In the genomic region with DNA sequence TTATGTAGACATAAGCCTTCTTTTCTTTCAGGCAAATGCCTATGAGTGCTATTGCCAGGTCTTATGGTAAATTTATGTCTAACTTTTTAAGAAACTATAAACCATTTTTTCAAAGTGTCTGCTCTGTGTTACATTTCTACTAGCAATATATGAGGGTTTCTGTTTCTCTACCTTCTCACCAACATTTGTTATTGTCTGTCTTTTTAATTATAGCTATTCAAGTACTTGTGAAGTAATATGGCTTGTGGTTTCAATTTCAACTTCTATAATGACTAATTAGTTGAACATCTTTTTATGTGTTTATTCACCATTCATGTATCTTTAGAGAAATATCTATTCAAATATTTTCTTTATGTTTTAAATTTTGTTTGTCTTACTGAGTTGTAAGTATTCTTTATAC, we compare ENCODE assay signal across 17 cellular contexts.
A peak's percentile ranks its signal among the peaks of the same experiment; 100 is the strongest.
DNase-seq lines count a peak whose midpoint lies in the region; ATAC-seq and TF ChIP-seq lines count a peak whose summit lies in the region.
"Had no signal": no experiment of that assay in that cellular context is flagged by ENCODE, and none has a peak within 500 bp of the region (broad histone marks: within the 10 kb centered on the region; RNA-seq: fewer than 3 reads in every experiment).

No MANE protein-coding gene starts in this region.

- DNase-seq in NOMO-1 treated with DMSO at 0.1 percent for 48 hours (lab: John Stamatoyannopoulos, UW; ENCODE audit: unreplicated experiment) (peak; percentile 72), NOMO-1 treated with dmso at 0.1 percent for 144 hours (lab: John Stamatoyannopoulos, UW; ENCODE audit: unreplicated experiment) (no peak), NCI-H69 (lab: John Stamatoyannopoulos, UW) (peak; percentile 34), NCI-H748 (lab: John Stamatoyannopoulos, UW; ENCODE audit: unreplicated experiment) (no peak), esophagus muscularis mucosa (ENCODE audit: extremely low spot score) (no peak), testis (no peak)
- DNase-seq: GF-D8, H7, NCI-H187, NCI-H2171, NCI-H446 treated with DMSO at 0.1 percent for 48 hours, NCI-H82, RPMI8226 had no signal

- ATAC-seq in HG02588 (IDR thresholded peaks at IDR 0.05; ENCODE audit: unreplicated experiment) = peak; percentile 49
- ATAC-seq in GM21576 (IDR thresholded peaks at IDR 0.05; ENCODE audit: unreplicated experiment) = no peak

- TF ChIP-seq EP300 in esophagus muscularis mucosa (IDR thresholded peaks at IDR 0.05) = no peak

- H3K4me3 ChIP-seq in esophagus muscularis mucosa (no peak overlapping the region), testis (no peak overlapping the region)
- H3K4me3 ChIP-seq: BLaER1 treated with 17β-estradiol and CSF1 and Interleukin-3, amounts not matched to agents 10 nM and 100 nM had no signal

- no peak for TF ChIP-seq POLR2A in esophagus muscularis mucosa (IDR thresholded peaks at IDR 0.05; ENCODE audit: low read depth)
- TF ChIP-seq POLR2A in testis (IDR thresholded peaks at IDR 0.05) = no peak

- H3K27ac ChIP-seq in esophagus muscularis mucosa (replicated peaks in 1 of 4) = no peak overlapping the region
- H3K27ac ChIP-seq in testis = no peak overlapping the region
- H3K27ac ChIP-seq: BLaER1 treated with 17β-estradiol and CSF1 and Interleukin-3, amounts not matched to agents 10 nM and 100 nM; HL-60 had no signal

- H3K36me3 ChIP-seq in esophagus muscularis mucosa (no peaks in the 10 kb centered on the region), testis (ENCODE audit: low read depth, missing control alignments) (no peaks in the 10 kb centered on the region)
- H3K36me3 ChIP-seq: BLaER1 treated with 17β-estradiol and CSF1 and Interleukin-3, amounts not matched to agents 10 nM and 100 nM had no signal

- H3K4me1 ChIP-seq in esophagus muscularis mucosa (no peaks in the 10 kb centered on the region), testis (no peaks in the 10 kb centered on the region)

- intact Hi-C loops in esophagus muscularis mucosa (cut with DNase I) = no loop called here
- intact Hi-C loops in testis (cut with DNase I; ENCODE audit: low total_unique reads) = no loop called here

- TF ChIP-seq CTCF in esophagus muscularis mucosa (IDR thresholded peaks at IDR 0.05) (no peak), testis (IDR thresholded peaks at IDR 0.05) (no peak)

- peaks cover 0 to 4% (median 0%) of the 10 kb centered on the region in 4 donors for H3K9me3 ChIP-seq in esophagus muscularis mucosa
- no peaks in the 10 kb centered on the region for H3K9me3 ChIP-seq in testis

- H3K27me3 ChIP-seq in esophagus muscularis mucosa (no peaks in the 10 kb centered on the region), testis (no peaks in the 10 kb centered on the region)
- H3K27me3 ChIP-seq: BLaER1 treated with 17β-estradiol and CSF1 and Interleukin-3, amounts not matched to agents 10 nM and 100 nM had no signal

Comparison
In these comparisons a context has a peak if more than half of its experiments do, and no peak if none do; other contexts are left out.
1. DNase-seq: peak in NOMO-1 treated with DMSO at 0.1 percent for 48 hours (single experiment) and NCI-H69 (single experiment); none in NOMO-1 treated with dmso at 0.1 percent for 144 hours (single experiment), NCI-H748 (single experiment), esophagus muscularis mucosa (single experiment) and testis (single experiment).